ENCODE assay signal across 21 cellular contexts in genomic region chr20:41055679-41056078, GRCh38. TPM values are rescaled to one million over a fixed set of nuclear protein-coding genes. Genes with fewer than 3 reads are reported as not detected.
A peak's percentile ranks its signal among the peaks of the same experiment; 100 is the strongest.
DNase-seq lines count a peak whose midpoint lies in the region; ATAC-seq and TF ChIP-seq lines count a peak whose summit lies in the region.
"Had no signal": no experiment of that assay in that cellular context is flagged by ENCODE, and none has a peak within 500 bp of the region (broad histone marks: within the 10 kb centered on the region; RNA-seq: fewer than 3 reads in every experiment).

No MANE protein-coding gene starts in this region.

- CTCF ChIA-PET in activated naive CD4-positive, alpha-beta T cell treated with anti-CD3 and anti-CD28 coated beads, Interleukin-2, amount 10 ng/mL, durations not matched to agents 7 days and 5 days (lab: Charles Lee), result no interaction called here

- no peak for DNase-seq in activated naive CD4-positive, alpha-beta T cell treated with anti-CD3 and anti-CD28 coated beads, Interleukin-2, amount 10 ng/mL, durations not matched to agents 7 days and 5 days
- DNase-seq in activated T-helper 2 cell treated with anti-CD3 and anti-CD28 coated beads, Interferon-gamma antibody, Interleukin-2, Interleukin-4, amounts not matched to agents 10 μg/mL and 5 μg/mL and 100 μg/mL, durations not matched to agents 14 hours and 24 hours and 36 hours (ENCODE audit: low spot score), result no peak
- DNase-seq in glomerular visceral epithelial cell (ENCODE audit: extremely low spot score) (peak; percentile 29), transverse colon (no peak), NCI-H446 (lab: John Stamatoyannopoulos, UW) (no peak)
- no peak for DNase-seq in activated effector memory CD4-positive, alpha-beta T cell treated with anti-CD3 and anti-CD28 coated beads, Interleukin-2, amount 50 U/mL, for 16 hours
- DNase-seq: activated CD4-positive, alpha-beta T cell treated with anti-CD3 and anti-CD28 coated beads, Interleukin-2, amount 10 ng/mL, durations not matched to agents 7 days and 5 days; activated T-cell treated with anti-CD3 and anti-CD28 coated beads for 4 hours; amygdala; CD4-positive, alpha-beta memory T cell; DMS79; effector memory CD4-positive, alpha-beta T cell; hypothalamus; kidney; naive thymus-derived CD4-positive, alpha-beta T cell; NCI-H1417 treated with DMSO at 0.1 percent for 48 hours; NCI-H2171 treated with DMSO at 0.1 percent for 48 hours; thyroid gland had no signal

- no peak for TF ChIP-seq EP300 in transverse colon (IDR thresholded peaks at IDR 0.05; ENCODE audit: low read depth)

- intact Hi-C loops in activated T-helper 2 cell treated with anti-CD3 and anti-CD28 coated beads, Interferon-gamma antibody, Interleukin-2, Interleukin-4, amounts not matched to agents 10 μg/mL and 5 μg/mL and 100 μg/mL, durations not matched to agents 14 hours and 24 hours and 36 hours (cut with micrococcal nuclease), result no loop called here
- intact Hi-C loops in transverse colon (cut with DNase I; ENCODE audit: low total_unique reads), result no loop called here

- H3K27me3 Mint-ChIP-seq in activated naive CD4-positive, alpha-beta T cell treated with anti-CD3 and anti-CD28 coated beads, Interleukin-2, amount 50 U/mL, for 24 hours, result no peaks in the 10 kb centered on the region
- H3K27me3 Mint-ChIP-seq in activated naive CD4-positive, alpha-beta T cell treated with anti-CD3 and anti-CD28 coated beads, Interleukin-2, amount 10 ng/mL, durations not matched to agents 7 days and 5 days, result no peaks in the 10 kb centered on the region
- H3K27me3 Mint-ChIP-seq in activated T-helper 2 cell treated with anti-CD3 and anti-CD28 coated beads, Interferon-gamma antibody, Interleukin-2, Interleukin-4, amounts not matched to agents 10 μg/mL and 5 μg/mL and 100 μg/mL, durations not matched to agents 14 hours and 24 hours and 36 hours (ENCODE audit: low read depth), result no peaks in the 10 kb centered on the region
- H3K27me3 Mint-ChIP-seq: activated CD4-positive, alpha-beta T cell treated with anti-CD3 and anti-CD28 coated beads, Interleukin-2, amount 10 ng/mL, durations not matched to agents 7 days and 5 days; CD4-positive, alpha-beta memory T cell; naive thymus-derived CD4-positive, alpha-beta T cell had no signal

- H3K9me3 Mint-ChIP-seq in activated naive CD4-positive, alpha-beta T cell treated with anti-CD3 and anti-CD28 coated beads, Interleukin-2, amount 50 U/mL, for 24 hours, result no peaks in the 10 kb centered on the region
- H3K9me3 Mint-ChIP-seq in activated naive CD4-positive, alpha-beta T cell treated with anti-CD3 and anti-CD28 coated beads, Interleukin-2, amount 10 ng/mL, durations not matched to agents 7 days and 5 days, result peaks cover 4% of the 10 kb centered on the region
- H3K9me3 Mint-ChIP-seq in activated T-helper 2 cell treated with anti-CD3 and anti-CD28 coated beads, Interferon-gamma antibody, Interleukin-2, Interleukin-4, amounts not matched to agents 10 μg/mL and 5 μg/mL and 100 μg/mL, durations not matched to agents 14 hours and 24 hours and 36 hours, result peaks cover 8% of the 10 kb centered on the region
- H3K9me3 Mint-ChIP-seq: CD4-positive, alpha-beta memory T cell had no signal

- H3K4me1 ChIP-seq in transverse colon, result peaks cover 48 to 83% (median 60%) of the 10 kb centered on the region in 4 donors

- H3K4me3 ChIP-seq in transverse colon, result no peak overlapping the region
- H3K4me3 ChIP-seq: thyroid gland had no signal

- TF ChIP-seq CTCF in transverse colon (IDR thresholded peaks at IDR 0.05), result no peak

- H3K4me3 Mint-ChIP-seq in activated naive CD4-positive, alpha-beta T cell treated with anti-CD3 and anti-CD28 coated beads, Interleukin-2, amount 50 U/mL, for 24 hours, result peak overlapping the region; percentile 16
- H3K4me3 Mint-ChIP-seq in activated naive CD4-positive, alpha-beta T cell treated with anti-CD3 and anti-CD28 coated beads, Interleukin-2, amount 10 ng/mL, durations not matched to agents 7 days and 5 days, result no peak overlapping the region
- H3K4me3 Mint-ChIP-seq in activated T-helper 2 cell treated with anti-CD3 and anti-CD28 coated beads, Interferon-gamma antibody, Interleukin-2, Interleukin-4, amounts not matched to agents 10 μg/mL and 5 μg/mL and 100 μg/mL, durations not matched to agents 14 hours and 24 hours and 36 hours (ENCODE audit: low read depth), result no peak overlapping the region
- H3K4me3 Mint-ChIP-seq: activated CD4-positive, alpha-beta T cell treated with anti-CD3 and anti-CD28 coated beads, Interleukin-2, amount 10 ng/mL, durations not matched to agents 7 days and 5 days; stimulated activated effector memory CD8-positive, alpha-beta T cell treated with anti-CD3 and anti-CD28 coated beads, Interleukin-12 subunit alpha, Interleukin-12 subunit beta, amount 100 ng/mL, for 72 hours had no signal

- no peak overlapping the region for H3K27ac Mint-ChIP-seq in activated naive CD4-positive, alpha-beta T cell treated with anti-CD3 and anti-CD28 coated beads, Interleukin-2, amount 50 U/mL, for 24 hours
- no peak overlapping the region for H3K27ac Mint-ChIP-seq in activated naive CD4-positive, alpha-beta T cell treated with anti-CD3 and anti-CD28 coated beads, Interleukin-2, amount 10 ng/mL, durations not matched to agents 7 days and 5 days
- H3K27ac Mint-ChIP-seq in activated T-helper 2 cell treated with anti-CD3 and anti-CD28 coated beads, Interferon-gamma antibody, Interleukin-2, Interleukin-4, amounts not matched to agents 10 μg/mL and 5 μg/mL and 100 μg/mL, durations not matched to agents 14 hours and 24 hours and 36 hours, result peak overlapping the region; percentile 10
- H3K27ac Mint-ChIP-seq: activated CD4-positive, alpha-beta T cell treated with anti-CD3 and anti-CD28 coated beads, Interleukin-2, amount 10 ng/mL, durations not matched to agents 7 days and 5 days had no signal

- ATAC-seq in GM18505 (IDR thresholded peaks at IDR 0.05; ENCODE audit: unreplicated experiment), result no peak
- ATAC-seq: naive thymus-derived CD4-positive, alpha-beta T cell; stimulated activated effector memory CD8-positive, alpha-beta T cell treated with anti-CD3 and anti-CD28 coated beads, Interleukin-12 subunit alpha, Interleukin-12 subunit beta, amount 100 ng/mL, for 72 hours had no signal

- in situ Hi-C loops in transverse colon (cut with MboI; ENCODE audit: low pct_ligation_motif_present in 1 of 4, low pct_unique_long_range_greater_than_20kb in 1 of 4, low sequenced_read_pairs in 3 of 4), result no loop called here

- no peaks in the 10 kb centered on the region for H3K27me3 ChIP-seq in transverse colon
- H3K27me3 ChIP-seq: thyroid gland had no signal

- TF ChIP-seq POLR2A in transverse colon (IDR thresholded peaks at IDR 0.05) (no peak), GM18505 (IDR thresholded peaks at IDR 0.05; ENCODE audit: borderline replicate concordance, extremely low read depth, insufficient read depth, insufficient read length) (no peak)

- H3K4me1 Mint-ChIP-seq in activated naive CD4-positive, alpha-beta T cell treated with anti-CD3 and anti-CD28 coated beads, Interleukin-2, amount 50 U/mL, for 24 hours, result peaks cover 83% of the 10 kb centered on the region
- peaks cover 42% of the 10 kb centered on the region for H3K4me1 Mint-ChIP-seq in activated naive CD4-positive, alpha-beta T cell treated with anti-CD3 and anti-CD28 coated beads, Interleukin-2, amount 10 ng/mL, durations not matched to agents 7 days and 5 days
- H3K4me1 Mint-ChIP-seq in activated T-helper 2 cell treated with anti-CD3 and anti-CD28 coated beads, Interferon-gamma antibody, Interleukin-2, Interleukin-4, amounts not matched to agents 10 μg/mL and 5 μg/mL and 100 μg/mL, durations not matched to agents 14 hours and 24 hours and 36 hours (ENCODE audit: low read depth), result peaks cover 65% of the 10 kb centered on the region

- no peaks in the 10 kb centered on the region for H3K36me3 ChIP-seq in transverse colon
- H3K36me3 ChIP-seq: thyroid gland had no signal

- H3K9me3 ChIP-seq in transverse colon, result no peaks in the 10 kb centered on the region
- H3K9me3 ChIP-seq: thyroid gland had no signal

- peak overlapping the region; percentile 9 to 57 (median 41) for H3K27ac ChIP-seq in transverse colon

- peaks cover 5% of the 10 kb centered on the region for H3K36me3 Mint-ChIP-seq in activated naive CD4-positive, alpha-beta T cell treated with anti-CD3 and anti-CD28 coated beads, Interleukin-2, amount 50 U/mL, for 24 hours
- peaks cover 24% of the 10 kb centered on the region for H3K36me3 Mint-ChIP-seq in activated naive CD4-positive, alpha-beta T cell treated with anti-CD3 and anti-CD28 coated beads, Interleukin-2, amount 10 ng/mL, durations not matched to agents 7 days and 5 days
- H3K36me3 Mint-ChIP-seq in activated T-helper 2 cell treated with anti-CD3 and anti-CD28 coated beads, Interferon-gamma antibody, Interleukin-2, Interleukin-4, amounts not matched to agents 10 μg/mL and 5 μg/mL and 100 μg/mL, durations not matched to agents 14 hours and 24 hours and 36 hours (ENCODE audit: low read depth), result peaks cover 55% of the 10 kb centered on the region

- WGBS in transverse colon (ENCODE audit: low coverage in 1 of 2), 2 donors, result 51% methylated on average over 1 of the region's 1 CpG; no CpG with 5 or more reads in 1 of the 2 donors

RNA-seq across cellular contexts. Expression of gene TOP1, which starts 27.1 kb away (rescaled TPM):
- total RNA-seq in activated T-helper 2 cell treated with anti-CD3 and anti-CD28 coated beads, Interferon-gamma antibody, Interleukin-2, Interleukin-4, amounts not matched to agents 10 μg/mL and 5 μg/mL and 100 μg/mL, durations not matched to agents 14 hours and 24 hours and 36 hours, result 116 and 118 TPM in 2 replicates
- 10 to 100 TPM; 29.6 to 52.3 (median 36.9) TPM for total RNA-seq in transverse colon
